In the genomic region with DNA sequence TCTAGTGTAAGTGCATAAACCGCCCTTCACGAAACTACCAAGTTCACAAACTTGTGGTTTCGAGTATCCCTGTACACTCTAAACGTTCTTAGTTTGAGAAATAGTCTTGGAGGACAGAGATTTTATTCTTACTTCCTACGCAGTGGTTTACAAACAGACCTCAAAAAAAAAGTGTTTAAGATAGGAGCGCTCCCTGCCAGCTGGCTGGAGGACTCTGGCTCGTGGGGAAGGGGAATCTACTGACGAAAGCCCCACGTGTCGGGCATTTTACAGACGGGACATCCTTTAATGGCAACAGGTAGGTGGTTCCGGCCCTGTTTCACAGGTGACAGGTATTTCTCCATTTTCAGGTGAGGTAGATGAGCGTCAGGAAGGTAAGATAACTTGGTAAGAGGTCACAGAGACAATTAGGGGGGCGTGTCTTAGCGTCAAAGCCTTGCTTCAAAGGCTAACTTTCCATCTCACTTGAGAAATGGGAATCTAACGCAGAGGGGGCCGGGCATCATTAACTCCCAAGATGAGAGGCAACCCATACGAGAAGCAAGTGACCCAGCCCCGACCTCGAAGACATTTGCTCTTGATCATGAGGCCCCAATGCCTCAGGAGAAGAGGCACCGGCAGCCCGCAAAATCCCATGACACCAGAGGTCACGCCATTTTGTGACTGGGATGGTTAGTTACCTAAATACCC, we compare ENCODE assay signal across 9 cellular contexts. TPM values are rescaled to one million over a fixed set of nuclear protein-coding genes. Genes with fewer than 3 reads are reported as not detected.
DNase-seq lines count a peak whose midpoint lies in the region; TF ChIP-seq lines count a peak whose summit lies in the region.
"Not testable (repeated sequence)": the region's sequence is repeated elsewhere in the genome, so short reads cannot be mapped to it uniquely, and the experiment has no call there.
"Had no signal": no experiment of that assay in that cellular context is flagged by ENCODE, and none has a peak within 500 bp of the region (broad histone marks: within the 10 kb centered on the region; RNA-seq: fewer than 3 reads in every experiment).

No MANE protein-coding gene starts in this region.

- not testable (repeated sequence) for H2AK5ac ChIP-seq in H9 (ENCODE audit: insufficient read length, low read length)

- H4K8ac ChIP-seq in H9 (replicated peaks; ENCODE audit: insufficient read length, low read depth, low read length), result not testable (repeated sequence)

- not testable (repeated sequence) for H3K18ac ChIP-seq in H9 (ENCODE audit: insufficient read length, low read depth, low read length)

- not testable (repeated sequence) for H3T11ph ChIP-seq in H9 (ENCODE audit: low read length)

- not testable (repeated sequence) for H4K20me1 ChIP-seq in H9 (ENCODE audit: control insufficient read depth, insufficient read depth, insufficient read length)

- H2BK15ac ChIP-seq in H9 (ENCODE audit: low read depth, low read length), result not testable (repeated sequence)

- not testable (repeated sequence) for TF ChIP-seq CTCF in AG09309 (IDR thresholded peaks at IDR 0.05; ENCODE audit: control insufficient read depth, insufficient read depth, low read depth, low read length, missing control alignments); H9 (conservative IDR thresholded peaks at IDR 0.05); Peyer's patch (IDR thresholded peaks at IDR 0.05); brain microvascular endothelial cell (IDR thresholded peaks at IDR 0.05; ENCODE audit: low read depth, low read length, missing control alignments); fibroblast of pulmonary artery (IDR thresholded peaks at IDR 0.05; ENCODE audit: low read length, missing control alignments); spleen (IDR thresholded peaks at IDR 0.05 in 8 of 11, conservative IDR thresholded peaks at IDR 0.05 in 3 of 11)

- WGBS in H9 (ENCODE audit: extremely low coverage, insufficient read length, low lambda C conversion rate), result no CpG with 5 or more reads among the region's 23 CpGs
- WGBS in mesodermal cell (ENCODE audit: insufficient coverage in 2 of 2), 2 experiments, result no CpG with 5 or more reads among the region's 23 CpGs
- WGBS in spleen, 5 donors, result 3 to 26% (median 6%) methylated on average over 7 to 17 of the region's 23 CpGs

- not testable (repeated sequence) for H2AFZ ChIP-seq in H9 (ENCODE audit: low read length)

- not testable (repeated sequence) for H3K23ac ChIP-seq in H9 (ENCODE audit: insufficient read length, low read depth, low read length)

- H2BK120ac ChIP-seq in H9 (ENCODE audit: low read depth, low read length, poor library complexity, severe bottlenecking), result not testable (repeated sequence)

- H3K79me1 ChIP-seq in H9 (ENCODE audit: insufficient read depth, low read depth, low read length, poor library complexity, severe bottlenecking), result not testable (repeated sequence)

- not testable (repeated sequence) for H3K4me1 ChIP-seq in H9 (ENCODE audit: insufficient read depth, low read length); Peyer's patch; mesodermal cell (ENCODE audit: control insufficient read depth, insufficient read depth, low read length, poor library complexity, severe bottlenecking); spleen

- TF ChIP-seq POLR2A in Peyer's patch (IDR thresholded peaks at IDR 0.05); spleen (IDR thresholded peaks at IDR 0.05): not testable (repeated sequence)

- H3K4me3 Mint-ChIP-seq in H9, result peak overlapping the region; percentile 70 to 83
- H3K4me3 Mint-ChIP-seq in activated CD4-positive, alpha-beta memory T cell treated with anti-CD3 and anti-CD28 coated beads, Interleukin-2, amount 10 ng/mL, durations not matched to agents 7 days and 5 days, result peak overlapping the region; percentile 79

- H3K4me1 Mint-ChIP-seq in H9, result not testable (repeated sequence)
- H3K4me1 Mint-ChIP-seq in activated CD4-positive, alpha-beta memory T cell treated with anti-CD3 and anti-CD28 coated beads, Interleukin-2, amount 10 ng/mL, durations not matched to agents 7 days and 5 days, result peaks cover 17% of the 10 kb centered on the region

- not testable (repeated sequence) for H3K9me3 ChIP-seq in H9 (ENCODE audit: control insufficient read depth, low read depth, low read length); Peyer's patch; mesodermal cell (ENCODE audit: control insufficient read depth, low read length); spleen

- not testable (repeated sequence) for H3K23me2 ChIP-seq in H9 (ENCODE audit: insufficient read length, low read depth, low read length, poor library complexity, severe bottlenecking)

- H3K36me3 ChIP-seq in Peyer's patch; brain microvascular endothelial cell (replicated peaks); mesodermal cell (ENCODE audit: control insufficient read depth, insufficient read depth, low read length): not testable (repeated sequence)
- peaks cover 0 to 11% (median 3%) of the 10 kb centered on the region in 6 donors for H3K36me3 ChIP-seq in spleen

- H2BK5ac ChIP-seq in H9 (ENCODE audit: insufficient read length, low read length), result not testable (repeated sequence)

- intact Hi-C loops in spleen (cut with DNase I; ENCODE audit: low total_unique reads), result not testable (repeated sequence)

- CTCF ChIA-PET in activated CD4-positive, alpha-beta memory T cell treated with anti-CD3 and anti-CD28 coated beads, Interleukin-2, amount 10 ng/mL, durations not matched to agents 7 days and 5 days (lab: Charles Lee), result not testable (repeated sequence)

- H3K4me3 ChIP-seq in AG09309 (ENCODE audit: control insufficient read depth, low read depth, low read length) (peak overlapping the region; percentile 39), Peyer's patch (peak overlapping the region; percentile 12 to 44 (median 30)), brain microvascular endothelial cell (ENCODE audit: low read depth, low read length) (peak overlapping the region; percentile 46), fibroblast of pulmonary artery (replicated peaks; ENCODE audit: low read depth, low read length) (peak overlapping the region; percentile 44), mesodermal cell (ENCODE audit: extremely low read depth, insufficient read depth, low read length, poor library complexity, severe bottlenecking) (peak overlapping the region; percentile 37), spleen (peak overlapping the region in 5 of 8 donors; percentile 28 to 48 (median 45))

- not testable (repeated sequence) for H3K36me3 Mint-ChIP-seq in H9 (ENCODE audit: insufficient read depth in 1 of 3, low read depth in 3 of 3); activated CD4-positive, alpha-beta memory T cell treated with anti-CD3 and anti-CD28 coated beads, Interleukin-2, amount 10 ng/mL, durations not matched to agents 7 days and 5 days (ENCODE audit: low read depth)

- not testable (repeated sequence) for H4K5ac ChIP-seq in H9 (ENCODE audit: insufficient read length, low read depth, low read length)

- H3K9ac ChIP-seq in H9 (ENCODE audit: extremely low read depth, insufficient read length, low read length), result not testable (repeated sequence)

- POLR2A ChIA-PET in activated CD4-positive, alpha-beta memory T cell treated with anti-CD3 and anti-CD28 coated beads, Interleukin-2, amount 10 ng/mL, durations not matched to agents 7 days and 5 days (lab: Charles Lee), result not testable (repeated sequence)

- H3K56ac ChIP-seq in H9 (ENCODE audit: insufficient read length, low read depth, low read length), result not testable (repeated sequence)

- not testable (repeated sequence) for H3K14ac ChIP-seq in H9 (ENCODE audit: insufficient read depth, low read length)

- not testable (repeated sequence) for H2BK12ac ChIP-seq in H9 (ENCODE audit: insufficient read length, low read depth, low read length)

- in situ Hi-C loops in brain microvascular endothelial cell (cut with HindIII; ENCODE audit: low pct_ligation_motif_present, low sequenced_read_pairs), result not testable (repeated sequence)

- not testable (repeated sequence) for H4K91ac ChIP-seq in H9 (ENCODE audit: insufficient read length, low read depth, low read length)

- H3K4me2 ChIP-seq in H9 (ENCODE audit: insufficient read depth, insufficient read length, low read length), result not testable (repeated sequence)

- H3K4ac ChIP-seq in H9 (ENCODE audit: low read depth, low read length), result not testable (repeated sequence)

- H3K27ac Mint-ChIP-seq in H9, result peak overlapping the region in 1 of 3 experiments; percentile 72; a peak in 2 of 7 replicates
- peak overlapping the region; percentile 76 for H3K27ac Mint-ChIP-seq in activated CD4-positive, alpha-beta memory T cell treated with anti-CD3 and anti-CD28 coated beads, Interleukin-2, amount 10 ng/mL, durations not matched to agents 7 days and 5 days

- not testable (repeated sequence) for H3K9me3 Mint-ChIP-seq in H9; activated CD4-positive, alpha-beta memory T cell treated with anti-CD3 and anti-CD28 coated beads, Interleukin-2, amount 10 ng/mL, durations not matched to agents 7 days and 5 days

- DNase-seq in AG09309 (ENCODE audit: low read depth); H9; Peyer's patch; brain microvascular endothelial cell; fibroblast of pulmonary artery (ENCODE audit: low read depth): not testable (repeated sequence)
- DNase-seq in activated CD4-positive, alpha-beta memory T cell treated with anti-CD3 and anti-CD28 coated beads, Interleukin-2, amount 10 ng/mL, durations not matched to agents 7 days and 5 days, result peak; percentile 18
- DNase-seq in spleen, result peak; percentile 66

- H3K79me2 ChIP-seq in H9 (ENCODE audit: insufficient read depth, low read length), result not testable (repeated sequence)

- not testable (repeated sequence) for H3K27me3 ChIP-seq in H9 (ENCODE audit: insufficient read depth, low read length); Peyer's patch; brain microvascular endothelial cell (replicated peaks); spleen (replicated peaks in 1 of 7)

- not testable (repeated sequence) for H3K27me3 Mint-ChIP-seq in H9 (ENCODE audit: low read depth); activated CD4-positive, alpha-beta memory T cell treated with anti-CD3 and anti-CD28 coated beads, Interleukin-2, amount 10 ng/mL, durations not matched to agents 7 days and 5 days

- H2BK20ac ChIP-seq in H9 (ENCODE audit: low read depth, low read length, poor library complexity, severe bottlenecking), result not testable (repeated sequence)

- not testable (repeated sequence) for H3K27ac ChIP-seq in H9 (ENCODE audit: insufficient read length, low read depth, low read length); brain microvascular endothelial cell; mesodermal cell (ENCODE audit: low read depth, low read length, severe bottlenecking)
- H3K27ac ChIP-seq in Peyer's patch, result peak overlapping the region in 3 of 4 donors; percentile 26 to 63 (median 56)
- H3K27ac ChIP-seq in spleen, result peak overlapping the region in 5 of 8 donors; percentile 51 to 87 (median 74)

RNA-seq across cellular contexts. Expression of a gene that starts 0.6 kb away (rescaled TPM):
- total RNA-seq in H9 (2021), result 31.1 and 31.9 TPM in 2 replicates
- 10 to 100 TPM; 24.3 to 50.3 (median 29.2) TPM for total RNA-seq in Peyer's patch
- total RNA-seq in activated CD4-positive, alpha-beta memory T cell treated with anti-CD3 and anti-CD28 coated beads, Interleukin-2, amount 10 ng/mL, durations not matched to agents 7 days and 5 days, result 10 to 100 TPM; 25.0 to 25.4 TPM
- polyA plus RNA-seq in mesodermal cell (2013, experiment 1 of 2), result 35.5 TPM
- polyA plus RNA-seq in mesodermal cell (2013, experiment 2 of 2), result 41.8 TPM
- 10 to 100 TPM; 27.3 to 52.3 (median 38.0) TPM for total RNA-seq in spleen
- polyA plus RNA-seq in spleen, result 10 to 100 TPM; 24.0 to 34.6 (median 24.4) TPM

RNA-seq across cellular contexts. Expression of a gene that starts 36.4 kb away (rescaled TPM):
- total RNA-seq in H9 (2021) (1.4 and 2.3 TPM in 2 replicates), Peyer's patch (100 to 1,000 TPM in 1 of 4 donors, 10 to 100 TPM in 3; 14.4 to 119 (median 19.9) TPM), spleen (100 to 1,000 TPM; 153 to 275 (median 196) TPM)
- total RNA-seq in activated CD4-positive, alpha-beta memory T cell treated with anti-CD3 and anti-CD28 coated beads, Interleukin-2, amount 10 ng/mL, durations not matched to agents 7 days and 5 days, result 100 to 1,000 TPM; 370 to 374 TPM
- 1.7 TPM for polyA plus RNA-seq in mesodermal cell (2013, experiment 1 of 2)
- 1.9 TPM for polyA plus RNA-seq in mesodermal cell (2013, experiment 2 of 2)
- 10 to 100 TPM; 34.3 to 40.1 (median 39.1) TPM for polyA plus RNA-seq in spleen
- total RNA-seq: HT1080 had no signal
